ENCODE assay signal across 8 cellular contexts in genomic region chr9:113056191-113057106, GRCh38. TPM values are rescaled to one million over a fixed set of nuclear protein-coding genes. Genes with fewer than 3 reads are reported as not detected.
DNase-seq lines count a peak whose midpoint lies in the region; ATAC-seq, FAIRE-seq and TF ChIP-seq lines count a peak whose summit lies in the region.

Gene ZFP37, minus strand, starts transcription at chr9:113056724. Its CDS starts 36 bp downstream, at chr9:113056688.

- peak; percentile 23; the same call in 1 of the 2 replicates for TF ChIP-seq CTCF in HepG2 (CRISPR knock-in tag; IDR thresholded peaks at IDR 0.05)

- H2AFZ ChIP-seq in HepG2 (ENCODE audit: low read length) = peak within 1 kb of the TSS; percentile 92

- no peaks in the 10 kb centered on the region for H3K36me3 ChIP-seq in HepG2 (replicated peaks in 1 of 2; ENCODE audit: control insufficient read depth in 1 of 2, insufficient read depth in 2 of 2, low read length in 2 of 2)

- H3K4me1 ChIP-seq in HepG2 (ENCODE audit: insufficient read depth, low read length) = peaks cover 12% of the 10 kb centered on the region

- no TSS peak for BruUV-seq in HepG2 (replicated peaks; lab: Mats Ljungman, UMichigan)

- in situ Hi-C loops in HepG2 (cut with HindIII; ENCODE audit: extremely low pct_ligation_motif_present, low pct_unique_long_range_greater_than_20kb) = no loop called here

- H3K9me3 Mint-ChIP-seq in activated CD4-positive, alpha-beta memory T cell treated with anti-CD3 and anti-CD28 coated beads for 36 hours = peaks cover 15% of the 10 kb centered on the region

- H3K27ac Mint-ChIP-seq in activated CD4-positive, alpha-beta memory T cell treated with anti-CD3 and anti-CD28 coated beads for 36 hours = no peak within 1 kb of the TSS

- H3K9ac ChIP-seq in HepG2 (ENCODE audit: insufficient read depth, low read depth, low read length) = peak within 1 kb of the TSS; percentile 72

- POLR2A ChIA-PET in activated CD4-positive, alpha-beta memory T cell treated with anti-CD3 and anti-CD28 coated beads for 36 hours (lab: Charles Lee) = no interaction called here
- POLR2A ChIA-PET in HepG2 (lab: Yijun Ruan, JAX) = interaction anchor here (1.0 to 1.5 kb wide), 2 partner anchors 45 to 165 kb away, joined by 4 to 8 read pairs; partner anchors contain the start of genes FKBP15, SLC31A1 and ZNF883

- H3K79me2 ChIP-seq in HepG2 (ENCODE audit: insufficient read depth, low read length) = peaks cover 9% of the 10 kb centered on the region

- peaks cover 50% of the 10 kb centered on the region for H3K9me3 ChIP-seq in HepG2 (ENCODE audit: low read length)

- peak; percentile 59 for TF ChIP-seq POLR2A in GM15510 (IDR thresholded peaks at IDR 0.05; ENCODE audit: borderline replicate concordance, extremely low read depth, insufficient read length)
- TF ChIP-seq POLR2A in HepG2 (IDR thresholded peaks at IDR 0.05; ENCODE audit: insufficient read depth in 1 of 2, low read depth in 2 of 2, low read length in 2 of 2) = peak; percentile 64 to 87

- peaks cover 12% of the 10 kb centered on the region for H3K27me3 Mint-ChIP-seq in activated CD4-positive, alpha-beta memory T cell treated with anti-CD3 and anti-CD28 coated beads for 36 hours

- ATAC-seq in HG03039 (IDR thresholded peaks at IDR 0.05; ENCODE audit: unreplicated experiment) (peak; percentile 96), HepG2 (peak; percentile 100)

- H3K36me3 Mint-ChIP-seq in activated CD4-positive, alpha-beta memory T cell treated with anti-CD3 and anti-CD28 coated beads for 36 hours = peaks cover 13% of the 10 kb centered on the region

- CTCF ChIA-PET in activated CD4-positive, alpha-beta memory T cell treated with anti-CD3 and anti-CD28 coated beads for 36 hours (lab: Charles Lee) = no interaction called here
- CTCF ChIA-PET in HepG2 (lab: Yijun Ruan, JAX; ENCODE audit: low intra/inter-chr PET ratio, low total read pairs) = no interaction called here

- H3K4me1 Mint-ChIP-seq in activated CD4-positive, alpha-beta memory T cell treated with anti-CD3 and anti-CD28 coated beads for 36 hours (ENCODE audit: low read depth) = no peaks in the 10 kb centered on the region

- DNase-seq in NCI-H226 = peak; percentile 77
- DNase-seq in activated CD4-positive, alpha-beta memory T cell treated with anti-CD3 and anti-CD28 coated beads for 36 hours = peak; percentile 81
- DNase-seq in ecto neural progenitor cell (ENCODE audit: low spot score) = peak; percentile 94
- peak; percentile 89 for DNase-seq in HepG2 (ENCODE audit: low spot score)
- peak; percentile 76 to 78 for DNase-seq in stimulated activated CD4-positive, alpha-beta T cell treated with anti-CD3 and anti-CD28 coated beads, Interleukin-2, amount 100 ng/mL, for 24 hours
- DNase-seq in SW 1271 (lab: John Stamatoyannopoulos, UW) = no peak

- no peaks in the 10 kb centered on the region; a peak in 1 of 5 replicates for H3K27me3 ChIP-seq in HepG2 (ENCODE audit: control insufficient read depth in 1 of 2, insufficient read depth in 2 of 2, low read length in 2 of 2)

- FAIRE-seq in HepG2 (lab: Jason Lieb, UNC) = peak; percentile 92

- no peak for TF ChIP-seq RAD21 in HepG2 (CRISPR knock-in tag; IDR thresholded peaks at IDR 0.05)

- peak within 1 kb of the TSS; percentile 84 to 92 (median 84) for H3K4me3 ChIP-seq in HepG2 (replicated peaks in 1 of 3; ENCODE audit: insufficient read depth in 1 of 3, low read depth in 2 of 3, low read length in 3 of 3)

- intact Hi-C loops in activated CD4-positive, alpha-beta memory T cell treated with anti-CD3 and anti-CD28 coated beads for 36 hours (cut with micrococcal nuclease) = no loop called here
- intact Hi-C loops in HepG2 (cut with micrococcal nuclease; ENCODE audit: unreplicated experiment) = no loop called here

- no peaks in the 10 kb centered on the region for H4K20me1 ChIP-seq in HepG2 (ENCODE audit: insufficient read depth, low read length)

- under 1% methylated on average over 59 of the region's 62 CpGs for WGBS in HepG2 (ENCODE audit: low lambda C conversion rate)

- H3K4me3 Mint-ChIP-seq in activated CD4-positive, alpha-beta memory T cell treated with anti-CD3 and anti-CD28 coated beads for 36 hours = no peak within 1 kb of the TSS

- H3K4me2 ChIP-seq in HepG2 (ENCODE audit: low read depth, low read length) = peak within 1 kb of the TSS; percentile 82

- peak within 1 kb of the TSS; percentile 55 for H3K27ac ChIP-seq in HepG2 (ENCODE audit: extremely low read length, insufficient read depth, low read length)

- no peak for TF ChIP-seq EP300 in HepG2 (IDR thresholded peaks at IDR 0.05; ENCODE audit: low read depth in 2 of 2, low read length in 2 of 2)
- no peak for TF ChIP-seq EP300 in HepG2 (CRISPR knock-in tag; IDR thresholded peaks at IDR 0.05; ENCODE audit: borderline replicate concordance)

TF ChIP-seq in HepG2, 621 proteins besides CTCF, POLR2A, EP300 and RAD21 (continues in another document):
- TF ChIP-seq, protein P1, sequence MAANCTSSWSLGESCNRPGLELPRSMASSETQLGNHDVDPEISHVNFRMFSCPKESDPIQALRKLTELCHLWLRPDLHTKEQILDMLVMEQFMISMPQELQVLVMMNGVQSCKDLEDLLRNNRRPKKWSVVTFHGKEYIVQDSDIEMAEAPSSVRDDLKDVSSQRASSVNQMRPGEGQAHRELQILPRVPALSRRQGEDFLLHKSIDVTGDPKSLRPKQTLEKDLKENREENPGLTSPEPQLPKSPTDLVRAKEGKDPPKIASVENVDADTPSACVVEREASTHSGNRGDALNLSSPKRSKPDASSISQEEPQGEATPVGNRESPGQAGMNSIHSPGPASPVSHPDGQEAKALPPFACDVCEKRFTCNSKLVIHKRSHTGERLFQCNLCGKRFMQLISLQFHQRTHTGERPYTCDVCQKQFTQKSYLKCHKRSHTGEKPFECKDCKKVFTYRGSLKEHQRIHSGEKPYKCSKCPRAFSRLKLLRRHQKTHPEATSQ (CRISPR knock-in tag; IDR thresholded peaks at IDR 0.05; ENCODE audit: borderline replicate concordance) = no peak
- TF ChIP-seq NRL (CRISPR knock-in tag; IDR thresholded peaks at IDR 0.05; ENCODE audit: borderline replicate concordance) (peak; percentile 88; the same call in 1 of the 2 replicates), UBTF (CRISPR knock-in tag; IDR thresholded peaks at IDR 0.05) (peak; percentile 63), RNF219 (CRISPR knock-in tag; IDR thresholded peaks at IDR 0.05) (no peak)

RNA-seq across cellular contexts. Expression of gene ZFP37, which starts in this region (rescaled TPM):
- total RNA-seq in activated CD4-positive, alpha-beta memory T cell treated with anti-CD3 and anti-CD28 coated beads for 36 hours = 1 to 10 TPM; 1.1 to 1.5 TPM
- total RNA-seq in HepG2 (2016; rRNA removed; fragmentation: Illumina TruSeq; extraction: Trizol) = 3.7 and 5.6 TPM in 2 replicates
- total RNA-seq in HepG2 (2016; cell fraction: cytosol; rRNA removed; fragmentation: Illumina TruSeq; extraction: Trizol; ENCODE audit: low read depth) = 0.26 and 0.30 TPM in 2 replicates
- total RNA-seq in HepG2 (2016; cell fraction: insoluble cytoplasmic fraction; rRNA removed; fragmentation: Illumina TruSeq; extraction: Trizol) = 3.3 and 5.3 TPM in 2 replicates
- 1.2 and 1.4 TPM in 2 replicates for total RNA-seq in HepG2 (2016; cell fraction: membrane; rRNA removed; fragmentation: Illumina TruSeq; extraction: Trizol)
- total RNA-seq in HepG2 (2016; cell fraction: nucleus; rRNA removed; fragmentation: Illumina TruSeq; extraction: Trizol) = 4.4 and 4.6 TPM in 2 replicates
- 0.78 and 1.1 TPM in 2 replicates for polyA plus RNA-seq in HepG2 (2011; rRNA removed)
- polyA plus RNA-seq in HepG2 (2011; cell fraction: cytosol; rRNA removed) = 0.42 and 0.59 TPM in 2 replicates
- 0.31 and 0.93 TPM in 2 replicates for polyA plus RNA-seq in HepG2 (2011; cell fraction: nucleus; rRNA removed)
- 1.7 and 1.9 TPM in 2 replicates for polyA plus RNA-seq in HepG2 (2012)
- 0.02 and 0.10 TPM in 2 replicates for polyA plus RNA-seq in HepG2 (2016; cell fraction: cytosol; fragmentation: Illumina TruSeq; extraction: Trizol; ENCODE audit: low read depth)
- polyA plus RNA-seq in HepG2 (2016; cell fraction: insoluble cytoplasmic fraction; fragmentation: Illumina TruSeq; extraction: Trizol; ENCODE audit: low read depth) = 3.3 and 4.1 TPM in 2 replicates
- polyA plus RNA-seq in HepG2 (2016; cell fraction: membrane; fragmentation: Illumina TruSeq; extraction: Trizol; ENCODE audit: low read depth) = 0.25 and 0.54 TPM in 2 replicates
- 4.0 and 4.1 TPM in 2 replicates for polyA plus RNA-seq in HepG2 (2016; cell fraction: nucleus; fragmentation: Illumina TruSeq; extraction: Trizol; ENCODE audit: insufficient read depth, low read depth)
- polyA minus RNA-seq in HepG2 (2011; rRNA and poly(A)+ RNA removed; ENCODE audit: low replicate concordance) = 0.26 and 0.28 TPM in 2 replicates
- polyA minus RNA-seq in HepG2 (2011; cell fraction: cytosol; rRNA and poly(A)+ RNA removed) = 0.79 and 1.8 TPM in 2 replicates
- 2.1 and 4.5 TPM in 2 replicates for polyA minus RNA-seq in HepG2 (2011; cell fraction: nucleus; rRNA and poly(A)+ RNA removed)

Comparison
In these comparisons a context has a peak if more than half of its experiments do, and no peak if none do; other contexts are left out.
1. DNase-seq: peak in NCI-H226 (single experiment), activated CD4-positive, alpha-beta memory T cell treated with anti-CD3 and anti-CD28 coated beads for 36 hours (single experiment), ecto neural progenitor cell (single experiment), HepG2 (single experiment) and stimulated activated CD4-positive, alpha-beta T cell treated with anti-CD3 and anti-CD28 coated beads, Interleukin-2, amount 100 ng/mL, for 24 hours (2 of 2); none in SW 1271 (0 of 2).